Comparison of ENCODE assay signal across 14 cellular contexts in the genomic region with DNA sequence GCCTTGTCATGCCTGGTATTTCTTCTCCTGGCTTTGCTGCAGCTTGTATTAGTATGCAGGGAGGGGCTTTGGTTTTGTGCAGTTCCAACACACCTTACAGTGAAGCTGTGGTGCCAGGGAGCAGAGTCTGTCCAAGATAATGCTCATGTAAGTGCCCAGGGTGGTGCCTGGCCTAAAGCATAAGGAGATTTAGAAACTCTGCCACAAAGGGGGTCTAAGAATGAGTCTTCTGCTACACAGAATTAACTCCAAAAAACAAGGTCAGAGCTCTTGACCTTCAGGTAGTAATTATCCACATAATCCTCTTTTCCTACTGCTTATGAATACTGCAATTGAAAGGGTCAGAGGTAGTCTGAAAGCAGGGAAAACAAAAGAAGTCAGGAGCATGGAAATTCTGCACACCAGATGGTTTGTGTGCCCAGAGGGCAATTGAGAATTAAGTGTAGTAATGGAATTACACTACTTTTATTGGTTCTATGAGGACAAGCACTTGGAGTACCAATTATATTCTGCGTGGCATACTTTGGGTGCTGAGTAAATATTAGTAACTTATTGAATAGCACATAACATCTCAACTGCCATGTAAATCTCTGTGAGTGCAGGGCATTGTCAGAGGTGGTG.
A peak's percentile ranks its signal among the peaks of the same experiment; 100 is the strongest.
DNase-seq lines count a peak whose midpoint lies in the region; ATAC-seq and TF ChIP-seq lines count a peak whose summit lies in the region.
"Had no signal": no experiment of that assay in that cellular context is flagged by ENCODE, and none has a peak within 500 bp of the region (broad histone marks: within the 10 kb centered on the region; RNA-seq: fewer than 3 reads in every experiment).

No MANE protein-coding gene starts in this region.

- no peaks in the 10 kb centered on the region for H3K36me3 ChIP-seq in HUES48 (ENCODE audit: control insufficient read depth, insufficient read depth, low read length)
- H3K36me3 ChIP-seq: gastrocnemius medialis, stomach had no signal

- ATAC-seq in CD4-positive, alpha-beta T cell (ENCODE audit: poor library complexity), result no peak
- ATAC-seq in foreskin keratinocyte, result peak; percentile 41
- ATAC-seq: gastrocnemius medialis had no signal

- H3K27me3 ChIP-seq in CD4-positive, alpha-beta T cell (ENCODE audit: control insufficient read depth, insufficient read depth, low read length), result no peaks in the 10 kb centered on the region
- H3K27me3 ChIP-seq in HUES48 (ENCODE audit: control insufficient read depth, insufficient read depth, low read length), result no peaks in the 10 kb centered on the region
- no peaks in the 10 kb centered on the region for H3K27me3 ChIP-seq in foreskin keratinocyte
- H3K27me3 ChIP-seq: gastrocnemius medialis, stomach had no signal

- POLR2A ChIA-PET in CD4-positive, alpha-beta T cell (lab: Charles Lee), result interaction anchor here (1.5 kb wide), 1 partner anchor 10 kb away, joined by 3 read pairs; no protein-coding TSS in a partner anchor

- no peak for DNase-seq in CD4-positive, alpha-beta T cell
- DNase-seq in NCI-H510A treated with DMSO at 0.1 percent for 48 hours (lab: John Stamatoyannopoulos, UW) (peak; percentile 92), foreskin keratinocyte (peak in 1 of 2 donors; percentile 43), occipital lobe (lab: John Stamatoyannopoulos, UW) (no peak), retina (no peak), superior temporal gyrus (ENCODE audit: extremely low spot score) (no peak), DMS114 treated with DMSO at 0.1 percent for 48 hours (lab: John Stamatoyannopoulos, UW; ENCODE audit: unreplicated experiment) (no peak)
- DNase-seq: activated CD4-positive, alpha-beta memory T cell treated with anti-CD3 and anti-CD28 coated beads for 36 hours; activated naive CD4-positive, alpha-beta T cell treated with Interleukin-2 at 50 U/mL for 16 hours; gastrocnemius medialis; NCI-H446; stomach had no signal

- no peak overlapping the region for H3K9ac ChIP-seq in HUES48 (ENCODE audit: low read depth, low read length)
- H3K9ac ChIP-seq: parathyroid adenoma had no signal

- H3K4me3 Mint-ChIP-seq in CD4-positive, alpha-beta T cell, result no peak overlapping the region
- H3K4me3 Mint-ChIP-seq: activated CD4-positive, alpha-beta memory T cell treated with anti-CD3 and anti-CD28 coated beads for 36 hours had no signal

- H3K27ac Mint-ChIP-seq in CD4-positive, alpha-beta T cell, result peak overlapping the region; percentile 25
- H3K27ac Mint-ChIP-seq: activated CD4-positive, alpha-beta memory T cell treated with anti-CD3 and anti-CD28 coated beads for 36 hours had no signal

- H3K4me1 Mint-ChIP-seq in CD4-positive, alpha-beta T cell (ENCODE audit: low read depth), result peaks cover 68% of the 10 kb centered on the region

- no peaks in the 10 kb centered on the region for H3K9me3 ChIP-seq in CD4-positive, alpha-beta T cell (ENCODE audit: control insufficient read depth, low read length)
- no peaks in the 10 kb centered on the region for H3K9me3 ChIP-seq in HUES48 (ENCODE audit: control insufficient read depth, insufficient read depth, low read length)
- H3K9me3 ChIP-seq: gastrocnemius medialis, stomach had no signal

- no peaks in the 10 kb centered on the region for H3K27me3 Mint-ChIP-seq in CD4-positive, alpha-beta T cell
- H3K27me3 Mint-ChIP-seq: activated CD4-positive, alpha-beta memory T cell treated with anti-CD3 and anti-CD28 coated beads for 36 hours had no signal

- TF ChIP-seq CTCF in CD4-positive, alpha-beta T cell (IDR thresholded peaks at IDR 0.05), result no peak
- no peak for TF ChIP-seq CTCF in foreskin keratinocyte (conservative IDR thresholded peaks at IDR 0.05)

- H3K27ac ChIP-seq in CD4-positive, alpha-beta T cell (ENCODE audit: low read depth, low read length), result no peak overlapping the region
- H3K27ac ChIP-seq in HUES48 (ENCODE audit: low read depth, low read length) (peak overlapping the region; percentile 8), foreskin keratinocyte (no peak overlapping the region)
- H3K27ac ChIP-seq: parathyroid adenoma had no signal

- CTCF ChIA-PET in CD4-positive, alpha-beta T cell (lab: Charles Lee), result interaction anchor here (1.5 kb wide), 1 partner anchor 152 kb away, joined by 3 read pairs; no protein-coding TSS in a partner anchor

- no peak overlapping the region for H3K4me3 ChIP-seq in HUES48 (ENCODE audit: low read depth, low read length)
- H3K4me3 ChIP-seq: gastrocnemius medialis, stomach had no signal

- H3K9me3 Mint-ChIP-seq in CD4-positive, alpha-beta T cell, result no peaks in the 10 kb centered on the region
- H3K9me3 Mint-ChIP-seq: activated CD4-positive, alpha-beta memory T cell treated with anti-CD3 and anti-CD28 coated beads for 36 hours had no signal

- peaks cover 16% of the 10 kb centered on the region for H3K4me1 ChIP-seq in HUES48 (ENCODE audit: control insufficient read depth, insufficient read depth, low read length)
- H3K4me1 ChIP-seq in foreskin keratinocyte, result peaks cover 31% of the 10 kb centered on the region
- H3K4me1 ChIP-seq: parathyroid adenoma had no signal

- intact Hi-C loops in CD4-positive, alpha-beta T cell (cut with DNase I, micrococcal nuclease), result no loop called here

- H3K36me3 Mint-ChIP-seq in CD4-positive, alpha-beta T cell (ENCODE audit: low read depth), result peaks cover 9% of the 10 kb centered on the region
- H3K36me3 Mint-ChIP-seq: activated CD4-positive, alpha-beta memory T cell treated with anti-CD3 and anti-CD28 coated beads for 36 hours had no signal
